ENCODE assay signal across 31 cellular contexts in genomic region chr5:172229904-172230303, GRCh38. TPM values are rescaled to one million over a fixed set of nuclear protein-coding genes. Genes with fewer than 3 reads are reported as not detected.
DNase-seq lines count a peak whose midpoint lies in the region; ATAC-seq lines count a peak whose summit lies in the region.
"Had no signal": no experiment of that assay in that cellular context is flagged by ENCODE, and none has a peak within 500 bp of the region (broad histone marks: within the 10 kb centered on the region; RNA-seq: fewer than 3 reads in every experiment).

No MANE protein-coding gene starts in this region.

- H3K4me3 Mint-ChIP-seq in activated CD8-positive, alpha-beta memory T cell treated with anti-CD3 and anti-CD28 coated beads, Interleukin-2, amount 10 ng/mL, durations not matched to agents 7 days and 5 days, result no peak overlapping the region
- H3K4me3 Mint-ChIP-seq in activated T-helper 17 cell treated with anti-CD3 and anti-CD28 coated beads, Interleukin-2, amount 50 U/mL, for 72 hours, result peak overlapping the region; percentile 1
- H3K4me3 Mint-ChIP-seq in stimulated activated naive B cell treated with anti-CD40 and anti-IgM and Interleukin-4, amounts not matched to agents 10 μg/mL and 1 μg/mL and 100 μg/mL, for 72 hours, result no peak overlapping the region
- H3K4me3 Mint-ChIP-seq: dendritic cell treated with granulocyte-macrophage colony-stimulating factor and Interleukin-4, amounts not matched to agents 40 ng/mL and 50 ng/mL, for 4 days; endodermal cell; neural crest cell had no signal

- no peak overlapping the region for H3K27ac Mint-ChIP-seq in activated CD8-positive, alpha-beta memory T cell treated with anti-CD3 and anti-CD28 coated beads, Interleukin-2, amount 10 ng/mL, durations not matched to agents 7 days and 5 days
- H3K27ac Mint-ChIP-seq in activated T-helper 17 cell treated with anti-CD3 and anti-CD28 coated beads, Interleukin-2, amount 50 U/mL, for 72 hours, result peak overlapping the region; percentile 27
- no peak overlapping the region for H3K27ac Mint-ChIP-seq in stimulated activated naive B cell treated with anti-CD40 and anti-IgM and Interleukin-4, amounts not matched to agents 10 μg/mL and 1 μg/mL and 100 μg/mL, for 72 hours
- H3K27ac Mint-ChIP-seq: dendritic cell treated with granulocyte-macrophage colony-stimulating factor and Interleukin-4, amounts not matched to agents 40 ng/mL and 50 ng/mL, for 4 days; endodermal cell had no signal

- H3K27me3 Mint-ChIP-seq in activated CD8-positive, alpha-beta memory T cell treated with anti-CD3 and anti-CD28 coated beads, Interleukin-2, amount 10 ng/mL, durations not matched to agents 7 days and 5 days, result no peaks in the 10 kb centered on the region
- no peaks in the 10 kb centered on the region for H3K27me3 Mint-ChIP-seq in activated T-helper 17 cell treated with anti-CD3 and anti-CD28 coated beads, Interleukin-2, amount 50 U/mL, for 72 hours
- H3K27me3 Mint-ChIP-seq in stimulated activated naive B cell treated with anti-CD40 and anti-IgM and Interleukin-4, amounts not matched to agents 10 μg/mL and 1 μg/mL and 100 μg/mL, for 72 hours, result no peaks in the 10 kb centered on the region
- H3K27me3 Mint-ChIP-seq: dendritic cell treated with granulocyte-macrophage colony-stimulating factor and Interleukin-4, amounts not matched to agents 40 ng/mL and 50 ng/mL, for 4 days had no signal

- peaks cover 16% of the 10 kb centered on the region for H3K4me1 Mint-ChIP-seq in activated CD8-positive, alpha-beta memory T cell treated with anti-CD3 and anti-CD28 coated beads, Interleukin-2, amount 10 ng/mL, durations not matched to agents 7 days and 5 days
- H3K4me1 Mint-ChIP-seq in activated T-helper 17 cell treated with anti-CD3 and anti-CD28 coated beads, Interleukin-2, amount 50 U/mL, for 72 hours, result peaks cover 15% of the 10 kb centered on the region
- peaks cover 16 to 31% of the 10 kb centered on the region in 2 donors for H3K4me1 Mint-ChIP-seq in stimulated activated naive B cell treated with anti-CD40 and anti-IgM and Interleukin-4, amounts not matched to agents 10 μg/mL and 1 μg/mL and 100 μg/mL, for 72 hours

- peak; percentile 23 for ATAC-seq in activated CD8-positive, alpha-beta memory T cell treated with anti-CD3 and anti-CD28 coated beads, Interleukin-2, amount 10 ng/mL, durations not matched to agents 7 days and 5 days
- ATAC-seq in GM18519 (IDR thresholded peaks at IDR 0.05; ENCODE audit: low FRiP score, unreplicated experiment), result peak; percentile 35
- ATAC-seq in activated T-helper 17 cell treated with anti-CD3 and anti-CD28 coated beads, Interleukin-2, amount 50 U/mL, for 72 hours (replicated peaks), result peak; percentile 96
- peak; percentile 74 to 75 for ATAC-seq in stimulated activated naive B cell treated with anti-CD40 and anti-IgM and Interleukin-4, amounts not matched to agents 10 μg/mL and 1 μg/mL and 100 μg/mL, for 72 hours (replicated peaks)
- no peak for ATAC-seq in GM18867 (IDR thresholded peaks at IDR 0.05; ENCODE audit: unreplicated experiment)
- ATAC-seq: A549, left ventricle myocardium superior, pancreas had no signal

- H3K36me3 Mint-ChIP-seq in activated CD8-positive, alpha-beta memory T cell treated with anti-CD3 and anti-CD28 coated beads, Interleukin-2, amount 10 ng/mL, durations not matched to agents 7 days and 5 days, result peaks cover 38% of the 10 kb centered on the region
- peaks cover 77% of the 10 kb centered on the region for H3K36me3 Mint-ChIP-seq in activated T-helper 17 cell treated with anti-CD3 and anti-CD28 coated beads, Interleukin-2, amount 50 U/mL, for 72 hours (ENCODE audit: low read depth)
- H3K36me3 Mint-ChIP-seq in stimulated activated naive B cell treated with anti-CD40 and anti-IgM and Interleukin-4, amounts not matched to agents 10 μg/mL and 1 μg/mL and 100 μg/mL, for 72 hours, result peaks cover 33 to 44% of the 10 kb centered on the region in 2 donors

- H3K9me3 Mint-ChIP-seq in activated CD8-positive, alpha-beta memory T cell treated with anti-CD3 and anti-CD28 coated beads, Interleukin-2, amount 10 ng/mL, durations not matched to agents 7 days and 5 days (ENCODE audit: low read depth), result no peaks in the 10 kb centered on the region
- H3K9me3 Mint-ChIP-seq in activated T-helper 17 cell treated with anti-CD3 and anti-CD28 coated beads, Interleukin-2, amount 50 U/mL, for 72 hours, result no peaks in the 10 kb centered on the region
- no peaks in the 10 kb centered on the region for H3K9me3 Mint-ChIP-seq in stimulated activated naive B cell treated with anti-CD40 and anti-IgM and Interleukin-4, amounts not matched to agents 10 μg/mL and 1 μg/mL and 100 μg/mL, for 72 hours
- H3K9me3 Mint-ChIP-seq: dendritic cell treated with granulocyte-macrophage colony-stimulating factor and Interleukin-4, amounts not matched to agents 40 ng/mL and 50 ng/mL, for 4 days; endodermal cell; neural crest cell had no signal

- no peak for DNase-seq in activated CD8-positive, alpha-beta memory T cell treated with anti-CD3 and anti-CD28 coated beads, Interleukin-2, amount 10 ng/mL, durations not matched to agents 7 days and 5 days
- DNase-seq in activated CD8-positive, alpha-beta memory T cell treated with anti-CD3 and anti-CD28 coated beads, Interleukin-2, amount 50 U/mL, for 4 hours, result no peak
- no peak for DNase-seq in stimulated activated naive B cell treated with anti-CD40 and anti-IgM and Interleukin-4, amounts not matched to agents 10 μg/mL and 1 μg/mL and 100 μg/mL, for 72 hours
- no peak for DNase-seq in DMS 273 (lab: John Stamatoyannopoulos, UW; ENCODE audit: unreplicated experiment)
- no peak for DNase-seq in NCI-H345 (lab: John Stamatoyannopoulos, UW)
- DNase-seq: activated CD4-positive, alpha-beta T cell treated with anti-CD3 and anti-CD28 coated beads for 4 hours; caudate nucleus; DMS79 treated with DMSO at 0.1 percent for 48 hours; endodermal cell; GDM1; HCEC 1CT; head of caudate nucleus; Kasumi-1; left ventricle myocardium superior; mesendoderm; NCI-H1436; NCI-H2107; NCI-H446 treated with DMSO at 0.1 percent for 48 hours; pancreas; retina; RPMI8226; SJCRH30; small intestine; stomach; SW 1271 had no signal

- CTCF ChIA-PET in activated CD8-positive, alpha-beta memory T cell treated with anti-CD3 and anti-CD28 coated beads, Interleukin-2, amount 10 ng/mL, durations not matched to agents 7 days and 5 days (lab: Charles Lee), result no interaction called here

RNA-seq across cellular contexts. Expression of gene EFCAB9, which starts 35.9 kb away (rescaled TPM):
- total RNA-seq in activated CD8-positive, alpha-beta memory T cell treated with anti-CD3 and anti-CD28 coated beads, Interleukin-2, amount 10 ng/mL, durations not matched to agents 7 days and 5 days, result not detected
- not detected for total RNA-seq in activated T-helper 17 cell treated with anti-CD3 and anti-CD28 coated beads, Interleukin-2, amount 50 U/mL, for 72 hours
- total RNA-seq: endodermal cell, left ventricle myocardium superior, pancreas, SJCRH30, stomach had no signal

RNA-seq across cellular contexts. Expression of gene STK10, which starts 41.9 kb away (rescaled TPM):
- 100 to 1,000 TPM; 223 to 327 TPM for total RNA-seq in activated CD8-positive, alpha-beta memory T cell treated with anti-CD3 and anti-CD28 coated beads, Interleukin-2, amount 10 ng/mL, durations not matched to agents 7 days and 5 days
- total RNA-seq in activated T-helper 17 cell treated with anti-CD3 and anti-CD28 coated beads, Interleukin-2, amount 50 U/mL, for 72 hours, result 100 to 1,000 TPM; 140 to 158 TPM

RNA-seq across cellular contexts. Expression of gene UBTD2, which starts 53.7 kb away (rescaled TPM):
- 1 to 10 TPM; 7.3 to 8.7 TPM for total RNA-seq in activated CD8-positive, alpha-beta memory T cell treated with anti-CD3 and anti-CD28 coated beads, Interleukin-2, amount 10 ng/mL, durations not matched to agents 7 days and 5 days
- 1 to 10 TPM; 7.7 to 8.3 TPM for total RNA-seq in activated T-helper 17 cell treated with anti-CD3 and anti-CD28 coated beads, Interleukin-2, amount 50 U/mL, for 72 hours
